In the genomic region with DNA sequence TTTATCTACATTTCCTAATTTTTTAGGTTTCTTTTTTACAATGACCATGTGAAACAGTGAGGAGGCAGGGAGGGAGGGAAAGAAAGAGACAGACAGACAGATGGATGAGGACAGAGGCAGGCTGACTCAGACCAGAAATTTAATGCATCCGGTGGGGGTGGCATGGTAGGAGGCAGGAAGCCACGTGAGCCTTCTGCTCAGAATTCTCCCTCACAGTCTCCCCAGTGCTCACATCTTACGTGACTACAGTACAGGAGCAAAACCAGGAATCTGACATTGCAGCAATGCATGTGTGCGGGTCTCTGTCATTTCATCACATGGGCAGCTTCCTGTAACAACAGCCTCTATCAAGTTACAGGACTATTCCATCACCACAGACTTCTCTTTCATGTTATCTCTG, we compare ENCODE assay signal across 9 cellular contexts. TPM values are rescaled to one million over a fixed set of nuclear protein-coding genes. Genes with fewer than 3 reads are reported as not detected.
DNase-seq lines count a peak whose midpoint lies in the region; ATAC-seq and TF ChIP-seq lines count a peak whose summit lies in the region.
"Not testable (repeated sequence)": the region's sequence is repeated elsewhere in the genome, so short reads cannot be mapped to it uniquely, and the experiment has no call there.
"Had no signal": no experiment of that assay in that cellular context is flagged by ENCODE, and none has a peak within 500 bp of the region (broad histone marks: within the 10 kb centered on the region; RNA-seq: fewer than 3 reads in every experiment).

No MANE protein-coding gene starts in this region.

- not testable (repeated sequence) for H3K27ac Mint-ChIP-seq in T-cell

- POLR2A ChIA-PET in T-cell (lab: Charles Lee) = not testable (repeated sequence)

- not testable (repeated sequence) for H3K36me3 Mint-ChIP-seq in T-cell

- not testable (repeated sequence) for H3K27me3 ChIP-seq in left lung

- not testable (repeated sequence) for H3K27me3 Mint-ChIP-seq in T-cell

- TF ChIP-seq CTCF in left lung (IDR thresholded peaks at IDR 0.05) = not testable (repeated sequence)

- not testable (repeated sequence) for H3K4me1 Mint-ChIP-seq in T-cell

- not testable (repeated sequence) for H3K4me3 ChIP-seq in left lung

- H3K27ac ChIP-seq in left lung = not testable (repeated sequence)

- intact Hi-C loops in left lung (cut with DNase I) = not testable (repeated sequence)

- not testable (repeated sequence) for H3K9me3 ChIP-seq in left lung

- ATAC-seq in GM18520 (IDR thresholded peaks at IDR 0.05; ENCODE audit: unreplicated experiment) (peak; percentile 86), GM19452 (IDR thresholded peaks at IDR 0.05; ENCODE audit: unreplicated experiment) (peak; percentile 99), GM21786 (IDR thresholded peaks at IDR 0.05; ENCODE audit: unreplicated experiment) (peak; percentile 96), HG02970 (IDR thresholded peaks at IDR 0.05; ENCODE audit: low FRiP score, unreplicated experiment) (peak; percentile 82), HG03378 (IDR thresholded peaks at IDR 0.05; ENCODE audit: unreplicated experiment) (peak; percentile 98), T-cell (replicated peaks in 1 of 4) (peak; percentile 90 to 99 (median 94)), left lung (peak; percentile 54)

- not testable (repeated sequence) for H3K36me3 ChIP-seq in left lung

- CTCF ChIA-PET in T-cell (lab: Charles Lee) = not testable (repeated sequence)

- DNase-seq in T-cell, left lung: not testable (repeated sequence)

- not testable (repeated sequence) for H3K4me1 ChIP-seq in left lung

- not testable (repeated sequence) for H3K4me3 Mint-ChIP-seq in T-cell

- H3K9me3 Mint-ChIP-seq in T-cell = not testable (repeated sequence)

RNA-seq across cellular contexts. Expression of a gene that starts 2.3 kb away (rescaled TPM):
- 1 to 10 TPM in 2 of 5 donors, under 1 TPM in 1, not detected in 2; 0.76 to 1.6 (median 1.3) TPM for total RNA-seq in T-cell
- total RNA-seq in left lung = 1 to 10 TPM; 1.6 to 2.0 TPM
- total RNA-seq: activated T-helper 1 cell treated with anti-CD3 and anti-CD28 coated beads, Interleukin-12 subunit alpha, Interleukin-12 subunit beta, Interleukin-2, Interleukin-4 antibody, amounts not matched to agents 30 ng/mL and 10 ng/mL and 1 ng/mL, durations not matched to agents 14 hours and 24 hours and 36 hours; H4 had no signal
